Comparison of ENCODE assay signal across 1 cellular context in the genomic region with DNA sequence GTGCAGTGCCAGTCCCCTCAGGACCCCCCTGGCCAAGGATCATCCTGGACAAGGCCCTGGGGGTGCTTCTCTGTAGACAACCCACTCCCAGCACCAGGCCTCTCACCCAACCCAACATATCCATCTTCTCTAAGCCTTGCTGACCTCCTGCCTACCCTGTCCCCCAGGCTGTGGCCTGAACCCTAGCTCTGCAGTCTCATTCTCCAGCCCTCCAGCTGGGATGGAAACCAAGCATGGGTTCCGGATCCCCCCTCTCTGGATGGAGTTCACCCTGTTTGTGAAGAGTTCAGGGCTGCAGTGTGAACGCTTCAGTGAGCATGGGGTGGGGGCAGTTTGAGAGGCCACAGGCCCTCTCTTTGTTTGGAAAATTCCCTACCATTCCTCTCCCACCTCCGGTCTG.
TF ChIP-seq lines count a peak whose summit lies in the region.

No MANE protein-coding gene starts in this region.

TF ChIP-seq in K562, 482 proteins besides CTCF, POLR2A, EP300 and RAD21 (continued from another document):
- TF ChIP-seq, protein P1, sequence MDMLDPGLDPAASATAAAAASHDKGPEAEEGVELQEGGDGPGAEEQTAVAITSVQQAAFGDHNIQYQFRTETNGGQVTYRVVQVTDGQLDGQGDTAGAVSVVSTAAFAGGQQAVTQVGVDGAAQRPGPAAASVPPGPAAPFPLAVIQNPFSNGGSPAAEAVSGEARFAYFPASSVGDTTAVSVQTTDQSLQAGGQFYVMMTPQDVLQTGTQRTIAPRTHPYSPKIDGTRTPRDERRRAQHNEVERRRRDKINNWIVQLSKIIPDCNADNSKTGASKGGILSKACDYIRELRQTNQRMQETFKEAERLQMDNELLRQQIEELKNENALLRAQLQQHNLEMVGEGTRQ (CRISPR knock-in tag; IDR thresholded peaks at IDR 0.05), result no peak
- TF ChIP-seq ESRRA (IDR thresholded peaks at IDR 0.05; ENCODE audit: borderline replicate concordance, low read depth) (no peak), XRCC4 (IDR thresholded peaks at IDR 0.05; ENCODE audit: extremely low read depth, insufficient read depth, insufficient read length) (no peak), PHF20 (IDR thresholded peaks at IDR 0.05; ENCODE audit: partially characterized antibody) (no peak), NR4A1 (CRISPR knock-in tag; IDR thresholded peaks at IDR 0.05) (no peak), NR4A1 (tag; IDR thresholded peaks at IDR 0.05) (no peak), NBN (IDR thresholded peaks at IDR 0.05; ENCODE audit: low read depth) (no peak), FOSL1 (tag; conservative IDR thresholded peaks at IDR 0.05) (no peak), POLR2AphosphoS2 (IDR thresholded peaks at IDR 0.05; ENCODE audit: low read length) (no peak), NR2F6 (CRISPR knock-in tag; IDR thresholded peaks at IDR 0.05) (no peak), BCOR (IDR thresholded peaks at IDR 0.05) (no peak), KDM5B (IDR thresholded peaks at IDR 0.05; ENCODE audit: insufficient replicate concordance, low read depth, low read length) (no peak), CHCHD3 (CRISPR knock-in tag; IDR thresholded peaks at IDR 0.05) (no peak), ILF3 (IDR thresholded peaks at IDR 0.05; ENCODE audit: borderline replicate concordance) (no peak), RBBP5 (IDR thresholded peaks at IDR 0.05; ENCODE audit: borderline replicate concordance, insufficient read depth, low read length, poor library complexity, severe bottlenecking) (no peak), COPS2 (conservative IDR thresholded peaks at IDR 0.05) (no peak), ZNF165 (CRISPR knock-in tag; IDR thresholded peaks at IDR 0.05; ENCODE audit: borderline replicate concordance) (no peak)
- TF ChIP-seq, protein P2, sequence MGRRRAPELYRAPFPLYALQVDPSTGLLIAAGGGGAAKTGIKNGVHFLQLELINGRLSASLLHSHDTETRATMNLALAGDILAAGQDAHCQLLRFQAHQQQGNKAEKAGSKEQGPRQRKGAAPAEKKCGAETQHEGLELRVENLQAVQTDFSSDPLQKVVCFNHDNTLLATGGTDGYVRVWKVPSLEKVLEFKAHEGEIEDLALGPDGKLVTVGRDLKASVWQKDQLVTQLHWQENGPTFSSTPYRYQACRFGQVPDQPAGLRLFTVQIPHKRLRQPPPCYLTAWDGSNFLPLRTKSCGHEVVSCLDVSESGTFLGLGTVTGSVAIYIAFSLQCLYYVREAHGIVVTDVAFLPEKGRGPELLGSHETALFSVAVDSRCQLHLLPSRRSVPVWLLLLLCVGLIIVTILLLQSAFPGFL (CRISPR knock-in tag; IDR thresholded peaks at IDR 0.05), result no peak
